In the genomic region with DNA sequence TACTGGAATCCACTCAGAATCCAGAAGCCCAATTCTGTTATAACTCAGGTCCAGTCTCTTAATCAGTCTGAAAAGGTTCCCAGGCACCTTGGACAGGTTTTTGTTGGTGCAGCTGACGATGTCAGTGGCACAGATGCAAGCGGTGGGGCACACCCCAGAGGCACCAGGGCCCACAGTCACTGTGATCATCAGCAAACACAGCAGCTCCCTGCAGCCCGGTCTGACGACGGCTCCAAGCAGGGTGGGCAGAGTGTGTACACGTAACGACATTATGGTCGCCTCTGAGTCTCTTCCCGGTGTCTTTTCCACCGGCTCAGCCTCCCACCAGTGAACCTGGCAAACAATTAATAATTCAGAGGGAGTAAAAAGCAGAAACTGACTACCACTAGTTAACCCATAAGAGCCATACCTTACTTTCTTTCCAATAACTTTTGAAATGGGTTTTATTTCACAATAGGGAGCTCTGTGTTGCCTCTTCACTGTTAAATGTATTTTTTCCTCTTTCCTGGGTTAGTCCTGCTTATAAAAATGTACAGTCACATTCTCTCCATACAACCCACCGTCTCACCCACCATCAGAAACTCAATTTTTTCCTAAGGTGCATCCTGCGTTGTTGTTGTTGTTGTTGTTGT, we compare ENCODE assay signal across 7 cellular contexts. TPM values are rescaled to one million over a fixed set of nuclear protein-coding genes. Genes with fewer than 3 reads are reported as not detected.
DNase-seq lines count a peak whose midpoint lies in the region; ATAC-seq and TF ChIP-seq lines count a peak whose summit lies in the region.

No MANE protein-coding gene starts in this region.

- intact Hi-C loops in lower lobe of right lung (cut with DNase I), result no loop called here

- H3K36me3 Mint-ChIP-seq in T-helper 1 cell treated with Interleukin-12 subunit alpha and Interleukin-12 subunit beta and Interleukin-4 antibody, amounts not matched to agents 30 μg/mL and 1 μg/mL, for 36 hours (ENCODE audit: low read depth), result peaks cover 2% of the 10 kb centered on the region
- peaks cover 14% of the 10 kb centered on the region for H3K36me3 Mint-ChIP-seq in central memory CD8-positive, alpha-beta T cell (ENCODE audit: insufficient read depth)

- no peak for TF ChIP-seq CTCF in lower lobe of right lung (IDR thresholded peaks at IDR 0.05)

- DNase-seq in HT-29 (ENCODE audit: low spot score) (peak; percentile 73), lower lobe of right lung (peak; percentile 62), iPS-NIHi11 (ENCODE audit: low spot score) (no peak), DMS114 treated with DMSO at 0.1 percent for 48 hours (lab: John Stamatoyannopoulos, UW; ENCODE audit: unreplicated experiment) (no peak)
- peak in 1 of 2 donors; percentile 34 for DNase-seq in central memory CD8-positive, alpha-beta T cell (ENCODE audit: low spot score in 2 of 2)
- peak; percentile 23 to 40 for DNase-seq in stimulated activated CD8-positive, alpha-beta memory T cell treated with anti-CD3 and anti-CD28 coated beads, Interleukin-7, amount 100 ng/mL, for 4 hours (ENCODE audit: low read depth in 2 of 2)

- no peaks in the 10 kb centered on the region for H3K9me3 Mint-ChIP-seq in T-helper 1 cell treated with Interleukin-12 subunit alpha and Interleukin-12 subunit beta and Interleukin-4 antibody, amounts not matched to agents 30 μg/mL and 1 μg/mL, for 36 hours
- H3K9me3 Mint-ChIP-seq in central memory CD8-positive, alpha-beta T cell, result no peaks in the 10 kb centered on the region

- H3K27me3 Mint-ChIP-seq in T-helper 1 cell treated with Interleukin-12 subunit alpha and Interleukin-12 subunit beta and Interleukin-4 antibody, amounts not matched to agents 30 μg/mL and 1 μg/mL, for 36 hours (ENCODE audit: low read depth), result peaks cover 6% of the 10 kb centered on the region
- no peaks in the 10 kb centered on the region for H3K27me3 Mint-ChIP-seq in central memory CD8-positive, alpha-beta T cell

- H3K27ac ChIP-seq in lower lobe of right lung, result peak overlapping the region; percentile 94

- no peaks in the 10 kb centered on the region for H3K27me3 ChIP-seq in lower lobe of right lung (ENCODE audit: low read depth)

- H3K27ac Mint-ChIP-seq in T-helper 1 cell treated with Interleukin-12 subunit alpha and Interleukin-12 subunit beta and Interleukin-4 antibody, amounts not matched to agents 30 μg/mL and 1 μg/mL, for 36 hours, result peak overlapping the region; percentile 75
- H3K27ac Mint-ChIP-seq in central memory CD8-positive, alpha-beta T cell (ENCODE audit: low read depth), result peak overlapping the region; percentile 98

- peak; percentile 66 for ATAC-seq in central memory CD8-positive, alpha-beta T cell (replicated peaks; ENCODE audit: extremely low read depth, poor library complexity, severe bottlenecking)
- ATAC-seq in lower lobe of right lung, result peak; percentile 54 to 58

- peaks cover 58% of the 10 kb centered on the region for H3K4me1 ChIP-seq in lower lobe of right lung

- H3K4me3 ChIP-seq in lower lobe of right lung, result peak overlapping the region; percentile 75

- peaks cover 49% of the 10 kb centered on the region for H3K4me1 Mint-ChIP-seq in T-helper 1 cell treated with Interleukin-12 subunit alpha and Interleukin-12 subunit beta and Interleukin-4 antibody, amounts not matched to agents 30 μg/mL and 1 μg/mL, for 36 hours (ENCODE audit: low read depth)
- H3K4me1 Mint-ChIP-seq in central memory CD8-positive, alpha-beta T cell, result peaks cover 67% of the 10 kb centered on the region

- no peaks in the 10 kb centered on the region for H3K36me3 ChIP-seq in lower lobe of right lung

- no peaks in the 10 kb centered on the region for H3K9me3 ChIP-seq in lower lobe of right lung

- peak overlapping the region; percentile 93 for H3K4me3 Mint-ChIP-seq in T-helper 1 cell treated with Interleukin-12 subunit alpha and Interleukin-12 subunit beta and Interleukin-4 antibody, amounts not matched to agents 30 μg/mL and 1 μg/mL, for 36 hours
- peak overlapping the region; percentile 90 for H3K4me3 Mint-ChIP-seq in central memory CD8-positive, alpha-beta T cell

RNA-seq across cellular contexts. Expression of a gene that starts 0.6 kb away (rescaled TPM):
- total RNA-seq in HT-29 (2014; rRNA removed; shearing (Covaris generic)), result 3.0 and 4.8 TPM in 2 replicates
- total RNA-seq in lower lobe of right lung, result 13.4 TPM

RNA-seq across cellular contexts. Expression of a gene that starts 0.9 kb away (rescaled TPM):
- total RNA-seq in HT-29 (2014; rRNA removed; shearing (Covaris generic)), result 24.3 and 26.2 TPM in 2 replicates
- 40.2 TPM for total RNA-seq in lower lobe of right lung

Comparison
In these comparisons a context has a peak if more than half of its experiments do, and no peak if none do; other contexts are left out.
1. DNase-seq: peak in HT-29 (single experiment), lower lobe of right lung (single experiment) and stimulated activated CD8-positive, alpha-beta memory T cell treated with anti-CD3 and anti-CD28 coated beads, Interleukin-7, amount 100 ng/mL, for 4 hours (2 of 2); none in iPS-NIHi11 (single experiment) and DMS114 treated with DMSO at 0.1 percent for 48 hours (single experiment).